Comparison of ENCODE assay signal across 32 cellular contexts in genomic region chr1:209384710-209385550, GRCh38.
DNase-seq lines count a peak whose midpoint lies in the region; ATAC-seq and TF ChIP-seq lines count a peak whose summit lies in the region.
"Had no signal": no experiment of that assay in that cellular context is flagged by ENCODE, and none has a peak within 500 bp of the region (broad histone marks: within the 10 kb centered on the region; RNA-seq: fewer than 3 reads in every experiment).

No MANE protein-coding gene starts in this region.

- H3K36me3 ChIP-seq in Caco-2 (ENCODE audit: control insufficient read depth, insufficient read depth, low read length), result no peaks in the 10 kb centered on the region
- no peaks in the 10 kb centered on the region for H3K36me3 ChIP-seq in PC-9 (ENCODE audit: low read depth)
- H3K36me3 ChIP-seq: left ventricle myocardium inferior, neutrophil, Peyer's patch, prostate gland, upper lobe of left lung had no signal

- POLR2A ChIA-PET in Caco-2 (lab: Charles Lee) (interaction anchor here (1.2 to 1.9 kb wide), 4 partner anchors 9 to 44 kb away, joined by 5 to 9 read pairs (median 7); no protein-coding TSS in a partner anchor), PC-9 (lab: Charles Lee; ENCODE audit: unreplicated experiment) (interaction anchor here (0.6 to 1.7 kb wide), 4 partner anchors 18 to 49 kb away, joined by 4 to 25 read pairs (median 15); no protein-coding TSS in a partner anchor)

- H3K27ac Mint-ChIP-seq in Caco-2 (ENCODE audit: unreplicated experiment) (peak overlapping the region; percentile 69), mesothelial cell of epicardium (peak overlapping the region; percentile 89), natural killer cell (no peak overlapping the region)
- H3K27ac Mint-ChIP-seq: activated CD4-positive, alpha-beta T cell treated with anti-CD3 and anti-CD28 coated beads, Interleukin-2, amount 10 ng/mL, durations not matched to agents 24 days and 14 days; activated naive CD4-positive, alpha-beta T cell treated with anti-CD3 and anti-CD28 coated beads, Interleukin-2, amount 50 U/mL, for 72 hours; CD4-positive, CD25-positive, alpha-beta regulatory T cell had no signal

- ATAC-seq in natural killer cell, result no peak
- ATAC-seq: activated naive CD4-positive, alpha-beta T cell treated with anti-CD3 and anti-CD28 coated beads, Interleukin-2, amount 50 U/mL, for 72 hours; HepG2; sciatic nerve had no signal

- peaks cover 11% of the 10 kb centered on the region for H3K9me3 Mint-ChIP-seq in Caco-2 (ENCODE audit: unreplicated experiment)
- no peaks in the 10 kb centered on the region for H3K9me3 Mint-ChIP-seq in mesothelial cell of epicardium
- peaks cover 0 to 4% of the 10 kb centered on the region in 2 donors for H3K9me3 Mint-ChIP-seq in natural killer cell
- H3K9me3 Mint-ChIP-seq: activated CD4-positive, alpha-beta T cell treated with anti-CD3 and anti-CD28 coated beads, Interleukin-2, amount 10 ng/mL, durations not matched to agents 24 days and 14 days; activated naive CD4-positive, alpha-beta T cell treated with anti-CD3 and anti-CD28 coated beads, Interleukin-2, amount 50 U/mL, for 72 hours had no signal

- H3F3A ChIP-seq in PC-9 (ENCODE audit: insufficient read depth, low read depth), result peaks cover 50% of the 10 kb centered on the region

- H3K27ac ChIP-seq in PC-9, result peak overlapping the region; percentile 77
- H3K27ac ChIP-seq: left ventricle myocardium inferior, neutrophil, Peyer's patch, upper lobe of left lung, VCaP had no signal

- DNase-seq in Caco-2 (no peak), PC-9 (peak in 1 of 2 experiments; percentile 58), epithelial cell of esophagus (ENCODE audit: low read depth) (peak; percentile 79), mesothelial cell of epicardium (ENCODE audit: low spot score in 2 of 2, unreplicated experiment in 2 of 2) (no peak), natural killer cell (no peak), 8988T (no peak), NCI-H345 (lab: John Stamatoyannopoulos, UW) (no peak), GOT3 (lab: John Stamatoyannopoulos, UW) (no peak)
- DNase-seq: activated CD4-positive, alpha-beta T cell treated with anti-CD3 and anti-CD28 coated beads, Interleukin-2, amount 10 ng/mL, durations not matched to agents 24 days and 14 days; activated effector memory CD4-positive, alpha-beta T cell treated with Interleukin-2 at 50 U/mL for 16 hours; activated T-cell treated with anti-CD3 and anti-CD28 coated beads, Interleukin-2, amount 50 U/mL, for 1 hour; amygdala; CD4-positive, CD25-positive, alpha-beta regulatory T cell; glutamatergic neuron; Kasumi-1; left ventricle myocardium inferior; midbrain; naive B cell; NCI-H1417 treated with DMSO at 0.1 percent for 48 hours; NCI-H2081 treated with DMSO at 0.1 percent for 48 hours; NCI-H2227 treated with DMSO at 0.1 percent for 48 hours; NCI-H748 treated with DMSO at 0.1 percent for 48 hours; Peyer's patch; stimulated activated CD4-positive, alpha-beta T cell treated with anti-CD3 and anti-CD28 coated beads, Interleukin-4, amount 100 ng/mL, for 24 hours; SW 1271; upper lobe of left lung had no signal

- H3K4me1 Mint-ChIP-seq in Caco-2 (ENCODE audit: low read depth, unreplicated experiment), result peaks cover 43% of the 10 kb centered on the region
- H3K4me1 Mint-ChIP-seq in mesothelial cell of epicardium, result peaks cover 57% of the 10 kb centered on the region
- peaks cover 0 to 5% of the 10 kb centered on the region in 2 donors for H3K4me1 Mint-ChIP-seq in natural killer cell
- H3K4me1 Mint-ChIP-seq: activated CD4-positive, alpha-beta T cell treated with anti-CD3 and anti-CD28 coated beads, Interleukin-2, amount 10 ng/mL, durations not matched to agents 24 days and 14 days; CD4-positive, CD25-positive, alpha-beta regulatory T cell had no signal

- TF ChIP-seq CTCF in Caco-2 (IDR thresholded peaks at IDR 0.05; ENCODE audit: insufficient read depth in 1 of 2, low read depth in 1 of 2, low read length in 1 of 2, severe bottlenecking in 1 of 2, unreplicated experiment in 1 of 2) (no peak), PC-9 (conservative IDR thresholded peaks at IDR 0.05) (no peak), epithelial cell of esophagus (IDR thresholded peaks at IDR 0.05; ENCODE audit: insufficient read depth, low read depth, low read length, missing control alignments) (no peak), mesothelial cell of epicardium (IDR thresholded peaks at IDR 0.05; ENCODE audit: unreplicated experiment) (no peak), natural killer cell (IDR thresholded peaks at IDR 0.05) (no peak)

- no peaks in the 10 kb centered on the region for H3K79me2 ChIP-seq in PC-9 (ENCODE audit: low read depth)

- CTCF ChIA-PET in Caco-2 (lab: Charles Lee) (interaction anchor here (1.0 to 1.5 kb wide), 6 partner anchors 21 to 181 kb away, joined by 3 to 7 read pairs (median 4); no protein-coding TSS in a partner anchor), PC-9 (lab: Charles Lee) (interaction anchor here (1.0 to 1.7 kb wide), 3 partner anchors 13 to 31 kb away, joined by 4 to 5 read pairs (median 4); no protein-coding TSS in a partner anchor)

- H3K27me3 ChIP-seq in Caco-2 (replicated peaks; ENCODE audit: control insufficient read depth, insufficient read depth, low read length) (no peaks in the 10 kb centered on the region), PC-9 (ENCODE audit: insufficient read depth, low read depth) (no peaks in the 10 kb centered on the region)
- H3K27me3 ChIP-seq: neutrophil, Peyer's patch, upper lobe of left lung had no signal

- H3K4me2 ChIP-seq in PC-9, result peak overlapping the region; percentile 57

- H3K4me1 ChIP-seq in Caco-2 (peaks cover 70% of the 10 kb centered on the region), PC-9 (replicated peaks; ENCODE audit: insufficient read depth) (peaks cover 77% of the 10 kb centered on the region)
- H3K4me1 ChIP-seq: left ventricle myocardium inferior, Peyer's patch, prostate gland, upper lobe of left lung had no signal

- no peaks in the 10 kb centered on the region for H4K20me1 ChIP-seq in PC-9 (ENCODE audit: insufficient read depth)

- BruUV-seq in Caco-2 (replicated peaks; lab: Mats Ljungman, UMichigan) (no TSS peak), PC-9 (replicated peaks; lab: Mats Ljungman, UMichigan) (no TSS peak)

- H3K9me2 ChIP-seq in PC-9 (ENCODE audit: insufficient read depth), result no peaks in the 10 kb centered on the region

- H2AFZ ChIP-seq in PC-9, result no peak overlapping the region

- H3K9me3 ChIP-seq in Caco-2 (no peaks in the 10 kb centered on the region), PC-9 (ENCODE audit: insufficient read depth, low read depth) (peaks cover 8% of the 10 kb centered on the region; the same call in 1 of the 2 replicates)
- H3K9me3 ChIP-seq: left ventricle myocardium inferior, neutrophil, Peyer's patch, prostate gland, upper lobe of left lung had no signal

- H3K4me3 Mint-ChIP-seq in Caco-2 (ENCODE audit: unreplicated experiment), result no peak overlapping the region
- no peak overlapping the region for H3K4me3 Mint-ChIP-seq in mesothelial cell of epicardium
- no peak overlapping the region for H3K4me3 Mint-ChIP-seq in natural killer cell
- H3K4me3 Mint-ChIP-seq: activated CD4-positive, alpha-beta T cell treated with anti-CD3 and anti-CD28 coated beads, Interleukin-2, amount 10 ng/mL, durations not matched to agents 24 days and 14 days; CD4-positive, CD25-positive, alpha-beta regulatory T cell; naive B cell had no signal

- no peaks in the 10 kb centered on the region for H3K27me3 Mint-ChIP-seq in Caco-2 (ENCODE audit: insufficient read depth, unreplicated experiment)
- no peaks in the 10 kb centered on the region for H3K27me3 Mint-ChIP-seq in mesothelial cell of epicardium (ENCODE audit: low read depth)
- peaks cover 0 to 7% of the 10 kb centered on the region in 2 donors for H3K27me3 Mint-ChIP-seq in natural killer cell (ENCODE audit: low read depth in 2 of 2)

- H3K36me3 Mint-ChIP-seq in Caco-2 (ENCODE audit: insufficient read depth, unreplicated experiment) (no peaks in the 10 kb centered on the region), mesothelial cell of epicardium (no peaks in the 10 kb centered on the region), natural killer cell (no peaks in the 10 kb centered on the region)
- H3K36me3 Mint-ChIP-seq: activated naive CD4-positive, alpha-beta T cell treated with anti-CD3 and anti-CD28 coated beads, Interleukin-2, amount 50 U/mL, for 72 hours; CD4-positive, CD25-positive, alpha-beta regulatory T cell; naive B cell had no signal

- intact Hi-C loops in Caco-2 (cut with micrococcal nuclease; ENCODE audit: unreplicated experiment) (loop anchor here (1.0 kb wide), 2 partner anchors 13 to 50 kb away; no protein-coding TSS in a partner anchor), PC-9 (cut with micrococcal nuclease; ENCODE audit: unreplicated experiment) (loop anchor here (1.0 kb wide), 3 partner anchors 21 to 48 kb away; no protein-coding TSS in a partner anchor), natural killer cell (cut with micrococcal nuclease) (no loop called here)

- H3K4me3 ChIP-seq in Caco-2 (ENCODE audit: low read depth, low read length) (no peak overlapping the region), PC-9 (no peak overlapping the region), epithelial cell of esophagus (ENCODE audit: low read length) (peak overlapping the region; percentile 33)
- H3K4me3 ChIP-seq: left ventricle myocardium inferior, Peyer's patch, prostate gland, upper lobe of left lung had no signal

Comparison
In these comparisons a context has a peak if more than half of its experiments do, and no peak if none do; other contexts are left out.
1. H3K27ac Mint-ChIP-seq: peak in Caco-2 (single experiment) and mesothelial cell of epicardium (single experiment); none in natural killer cell (0 of 2).